Comparison of ENCODE assay signal across 8 cellular contexts in the genomic region with DNA sequence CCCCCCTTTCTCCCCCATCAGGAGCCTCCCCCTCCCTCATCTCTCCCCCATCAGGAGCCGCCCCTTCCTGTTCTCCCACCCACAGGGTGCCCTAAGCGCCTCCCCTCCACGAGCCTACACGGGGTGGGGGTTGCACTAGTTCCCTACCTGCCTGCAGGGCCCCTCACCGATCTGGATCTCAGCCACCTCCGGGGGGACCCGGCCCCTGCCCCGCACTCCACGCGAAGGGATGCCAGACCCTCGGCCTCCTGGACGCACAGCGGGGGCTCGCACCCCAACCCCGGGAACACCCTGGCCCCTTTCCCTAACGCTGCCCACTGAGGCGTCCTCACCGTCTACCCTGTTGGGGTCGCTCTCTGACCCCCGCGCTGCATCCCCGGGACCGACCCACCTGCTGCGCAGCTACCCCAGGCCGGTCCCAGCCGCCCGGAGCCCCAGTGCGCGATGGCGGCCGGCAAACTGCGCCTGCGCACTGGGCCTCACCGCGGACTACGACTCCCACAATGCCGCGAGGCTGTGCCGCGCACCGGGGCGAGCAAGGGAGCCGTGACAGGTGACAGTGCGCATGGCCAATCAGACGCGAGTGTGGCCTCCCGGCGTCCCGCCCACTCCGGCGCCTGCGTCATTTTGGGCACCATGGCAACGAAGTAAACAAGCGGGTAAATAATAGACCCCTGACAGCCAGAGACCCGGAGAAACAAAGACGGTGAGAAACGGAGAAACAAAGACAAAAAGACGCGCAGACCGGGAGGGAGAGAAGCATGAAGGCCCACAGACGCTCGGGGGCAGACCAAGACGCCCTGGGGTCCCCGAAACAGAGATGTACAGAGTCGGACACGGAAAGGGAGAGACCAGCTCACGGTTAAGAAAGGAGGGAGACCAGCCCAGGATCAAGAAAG. TPM values are rescaled to one million over a fixed set of nuclear protein-coding genes. Genes with fewer than 3 reads are reported as not detected.
A peak's percentile ranks its signal among the peaks of the same experiment; 100 is the strongest.
DNase-seq lines count a peak whose midpoint lies in the region; ATAC-seq and TF ChIP-seq lines count a peak whose summit lies in the region.

A gene with protein sequence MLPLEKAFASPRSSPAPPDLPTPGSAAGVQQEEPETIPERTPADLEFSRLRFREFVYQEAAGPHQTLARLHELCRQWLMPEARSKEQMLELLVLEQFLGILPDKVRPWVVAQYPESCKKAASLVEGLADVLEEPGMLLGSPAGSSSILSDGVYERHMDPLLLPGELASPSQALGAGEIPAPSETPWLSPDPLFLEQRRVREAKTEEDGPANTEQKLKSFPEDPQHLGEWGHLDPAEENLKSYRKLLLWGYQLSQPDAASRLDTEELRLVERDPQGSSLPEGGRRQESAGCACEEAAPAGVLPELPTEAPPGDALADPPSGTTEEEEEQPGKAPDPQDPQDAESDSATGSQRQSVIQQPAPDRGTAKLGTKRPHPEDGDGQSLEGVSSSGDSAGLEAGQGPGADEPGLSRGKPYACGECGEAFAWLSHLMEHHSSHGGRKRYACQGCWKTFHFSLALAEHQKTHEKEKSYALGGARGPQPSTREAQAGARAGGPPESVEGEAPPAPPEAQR (minus strand): TSS at position 449 of the 899 bp plus-strand sequence. CDS start 7,964 bp downstream, outside the sequence.

- H3K27me3 ChIP-seq in vagina, result no peaks in the 10 kb centered on the region

- DNase-seq in AG20443 (ENCODE audit: low spot score) (peak; percentile 99), NCI-H1092 treated with DMSO at 0.1 percent for 48 hours (lab: John Stamatoyannopoulos, UW) (peak; percentile 87), T-helper 9 cell (peak; percentile 95), astrocyte of the spinal cord (ENCODE audit: low read depth, low spot score) (peak; percentile 96), hypothalamus (lab: John Stamatoyannopoulos, UW) (peak; percentile 58 to 98 (median 95)), retina (peak; percentile 98), vagina (ENCODE audit: extremely low spot score in 2 of 2) (peak in 1 of 2 donors; percentile 96)

- no peak for TF ChIP-seq CTCF in astrocyte of the spinal cord (IDR thresholded peaks at IDR 0.05; ENCODE audit: low read depth, low read length)
- no peak for TF ChIP-seq CTCF in vagina (IDR thresholded peaks at IDR 0.05)

- H3K9me3 ChIP-seq in vagina, result no peaks in the 10 kb centered on the region

- ATAC-seq in GM19438 (IDR thresholded peaks at IDR 0.05; ENCODE audit: low read depth, unreplicated experiment), result peak; percentile 95

- H3K4me3 ChIP-seq in astrocyte of the spinal cord (ENCODE audit: low read depth, low read length) (peak within 1 kb of the TSS; percentile 89), vagina (peak within 1 kb of the TSS; percentile 72 to 82)

- peak in 1 of 2 donors; percentile 39 for TF ChIP-seq POLR2A in vagina (IDR thresholded peaks at IDR 0.05)

- intact Hi-C loops in vagina (cut with DNase I), result no loop called here

- peaks cover 0 to 3% of the 10 kb centered on the region in 2 donors for H3K36me3 ChIP-seq in vagina

- H3K4me1 ChIP-seq in vagina, result peaks cover 22% of the 10 kb centered on the region

- H3K27ac ChIP-seq in vagina, result peak within 1 kb of the TSS; percentile 89

- in situ Hi-C loops in astrocyte of the spinal cord (cut with HindIII; ENCODE audit: low sequenced_read_pairs), result no loop called here

RNA-seq across cellular contexts. Expression of the gene that starts here (rescaled TPM):
- 61.4 TPM for total RNA-seq in vagina
